1 cellular context compared by ENCODE assay signal in genomic region chr19:51904331-51905165, GRCh38.
A peak's percentile ranks its signal among the peaks of the same experiment; 100 is the strongest.
TF ChIP-seq lines count a peak whose summit lies in the region.

Gene ZNF649, minus strand, starts transcription at chr19:51905017. Its CDS starts 4,910 bp downstream, at chr19:51900107.

TF ChIP-seq in HepG2, 621 proteins besides CTCF, POLR2A, EP300 and RAD21 (continued from another document and continues in another):
- TF ChIP-seq IRF9 (CRISPR knock-in tag; IDR thresholded peaks at IDR 0.05; ENCODE audit: borderline replicate concordance) = no peak
- 0 out of 2 replicates have a peak, but pooled peaks have one; percentile 18 for TF ChIP-seq FOXJ3 (CRISPR knock-in tag; IDR thresholded peaks at IDR 0.05; ENCODE audit: borderline replicate concordance)
- TF ChIP-seq CCAR2 (optimal IDR thresholded peaks at IDR 0.05; ENCODE audit: low read depth, low read length) = no peak
- no peak for TF ChIP-seq KLF9 (CRISPR knock-in tag; IDR thresholded peaks at IDR 0.05; ENCODE audit: low read depth)
- TF ChIP-seq, protein P1, sequence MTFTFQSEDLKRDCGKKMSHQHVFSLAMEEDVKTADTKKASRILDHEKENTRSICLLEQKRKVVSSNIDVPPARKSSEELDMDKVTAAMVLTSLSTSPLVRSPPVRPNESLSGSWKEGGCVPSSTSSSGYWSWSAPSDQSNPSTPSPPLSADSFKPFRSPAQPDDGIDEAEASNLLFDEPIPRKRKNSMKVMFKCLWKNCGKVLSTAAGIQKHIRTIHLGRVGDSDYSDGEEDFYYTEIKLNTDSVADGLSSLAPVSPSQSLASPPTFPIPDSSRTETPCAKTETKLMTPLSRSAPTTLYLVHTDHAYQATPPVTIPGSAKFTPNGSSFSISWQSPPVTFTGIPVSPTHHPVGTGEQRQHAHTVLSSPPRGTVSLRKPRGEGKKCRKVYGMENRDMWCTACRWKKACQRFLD (CRISPR knock-in tag; IDR thresholded peaks at IDR 0.05; ENCODE audit: borderline replicate concordance) = 0 out of 2 replicates have a peak, but pooled peaks have one; percentile 40
- TF ChIP-seq ZBTB42 (CRISPR knock-in tag; IDR thresholded peaks at IDR 0.05) = no peak
- TF ChIP-seq, protein P2, sequence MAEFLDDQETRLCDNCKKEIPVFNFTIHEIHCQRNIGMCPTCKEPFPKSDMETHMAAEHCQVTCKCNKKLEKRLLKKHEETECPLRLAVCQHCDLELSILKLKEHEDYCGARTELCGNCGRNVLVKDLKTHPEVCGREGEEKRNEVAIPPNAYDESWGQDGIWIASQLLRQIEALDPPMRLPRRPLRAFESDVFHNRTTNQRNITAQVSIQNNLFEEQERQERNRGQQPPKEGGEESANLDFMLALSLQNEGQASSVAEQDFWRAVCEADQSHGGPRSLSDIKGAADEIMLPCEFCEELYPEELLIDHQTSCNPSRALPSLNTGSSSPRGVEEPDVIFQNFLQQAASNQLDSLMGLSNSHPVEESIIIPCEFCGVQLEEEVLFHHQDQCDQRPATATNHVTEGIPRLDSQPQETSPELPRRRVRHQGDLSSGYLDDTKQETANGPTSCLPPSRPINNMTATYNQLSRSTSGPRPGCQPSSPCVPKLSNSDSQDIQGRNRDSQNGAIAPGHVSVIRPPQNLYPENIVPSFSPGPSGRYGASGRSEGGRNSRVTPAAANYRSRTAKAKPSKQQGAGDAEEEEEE (CRISPR knock-in tag; IDR thresholded peaks at IDR 0.05; ENCODE audit: borderline replicate concordance) = no peak
- TF ChIP-seq SNAI1 (CRISPR knock-in tag; IDR thresholded peaks at IDR 0.05; ENCODE audit: borderline replicate concordance) = no peak
- TF ChIP-seq, protein P3, sequence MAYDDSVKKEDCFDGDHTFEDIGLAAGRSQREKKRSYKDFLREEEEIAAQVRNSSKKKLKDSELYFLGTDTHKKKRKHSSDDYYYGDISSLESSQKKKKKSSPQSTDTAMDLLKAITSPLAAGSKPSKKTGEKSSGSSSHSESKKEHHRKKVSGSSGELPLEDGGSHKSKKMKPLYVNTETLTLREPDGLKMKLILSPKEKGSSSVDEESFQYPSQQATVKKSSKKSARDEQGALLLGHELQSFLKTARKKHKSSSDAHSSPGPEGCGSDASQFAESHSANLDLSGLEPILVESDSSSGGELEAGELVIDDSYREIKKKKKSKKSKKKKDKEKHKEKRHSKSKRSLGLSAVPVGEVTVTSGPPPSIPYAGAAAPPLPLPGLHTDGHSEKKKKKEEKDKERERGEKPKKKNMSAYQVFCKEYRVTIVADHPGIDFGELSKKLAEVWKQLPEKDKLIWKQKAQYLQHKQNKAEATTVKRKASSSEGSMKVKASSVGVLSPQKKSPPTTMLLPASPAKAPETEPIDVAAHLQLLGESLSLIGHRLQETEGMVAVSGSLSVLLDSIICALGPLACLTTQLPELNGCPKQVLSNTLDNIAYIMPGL (CRISPR knock-in tag; IDR thresholded peaks at IDR 0.05; ENCODE audit: borderline replicate concordance in 1 of 2, low read depth in 1 of 2) = peak; percentile 64 to 77
- no peak for TF ChIP-seq ZNF549 (CRISPR knock-in tag; IDR thresholded peaks at IDR 0.05)
- peak; percentile 73; the same call in 1 of the 2 replicates for TF ChIP-seq SPEN (CRISPR knock-in tag; IDR thresholded peaks at IDR 0.05; ENCODE audit: low read depth)
- TF ChIP-seq, protein P4, sequence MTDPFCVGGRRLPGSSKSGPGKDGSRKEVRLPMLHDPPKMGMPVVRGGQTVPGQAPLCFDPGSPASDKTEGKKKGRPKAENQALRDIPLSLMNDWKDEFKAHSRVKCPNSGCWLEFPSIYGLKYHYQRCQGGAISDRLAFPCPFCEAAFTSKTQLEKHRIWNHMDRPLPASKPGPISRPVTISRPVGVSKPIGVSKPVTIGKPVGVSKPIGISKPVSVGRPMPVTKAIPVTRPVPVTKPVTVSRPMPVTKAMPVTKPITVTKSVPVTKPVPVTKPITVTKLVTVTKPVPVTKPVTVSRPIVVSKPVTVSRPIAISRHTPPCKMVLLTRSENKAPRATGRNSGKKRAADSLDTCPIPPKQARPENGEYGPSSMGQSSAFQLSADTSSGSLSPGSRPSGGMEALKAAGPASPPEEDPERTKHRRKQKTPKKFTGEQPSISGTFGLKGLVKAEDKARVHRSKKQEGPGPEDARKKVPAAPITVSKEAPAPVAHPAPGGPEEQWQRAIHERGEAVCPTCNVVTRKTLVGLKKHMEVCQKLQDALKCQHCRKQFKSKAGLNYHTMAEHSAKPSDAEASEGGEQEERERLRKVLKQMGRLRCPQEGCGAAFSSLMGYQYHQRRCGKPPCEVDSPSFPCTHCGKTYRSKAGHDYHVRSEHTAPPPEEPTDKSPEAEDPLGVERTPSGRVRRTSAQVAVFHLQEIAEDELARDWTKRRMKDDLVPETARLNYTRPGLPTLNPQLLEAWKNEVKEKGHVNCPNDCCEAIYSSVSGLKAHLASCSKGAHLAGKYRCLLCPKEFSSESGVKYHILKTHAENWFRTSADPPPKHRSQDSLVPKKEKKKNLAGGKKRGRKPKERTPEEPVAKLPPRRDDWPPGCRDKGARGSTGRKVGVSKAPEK (CRISPR knock-in tag; IDR thresholded peaks at IDR 0.05; ENCODE audit: borderline replicate concordance) = no peak
- TF ChIP-seq ZNF510 (CRISPR knock-in tag; IDR thresholded peaks at IDR 0.05; ENCODE audit: low read depth) = no peak
- TF ChIP-seq ZNF234 (CRISPR knock-in tag; conservative IDR thresholded peaks at IDR 0.05) = no peak
- TF ChIP-seq ISX (CRISPR knock-in tag; conservative IDR thresholded peaks at IDR 0.05) = 0 out of 2 replicates have a peak, but pooled peaks have one; percentile 39
- no peak for TF ChIP-seq ATF1 (CRISPR knock-in tag; IDR thresholded peaks at IDR 0.05)
- no peak for TF ChIP-seq ZNF747 (CRISPR knock-in tag; IDR thresholded peaks at IDR 0.05; ENCODE audit: borderline replicate concordance)
- TF ChIP-seq ARHGAP35 (CRISPR knock-in tag; IDR thresholded peaks at IDR 0.05; ENCODE audit: borderline replicate concordance) = no peak
- TF ChIP-seq, protein P5, sequence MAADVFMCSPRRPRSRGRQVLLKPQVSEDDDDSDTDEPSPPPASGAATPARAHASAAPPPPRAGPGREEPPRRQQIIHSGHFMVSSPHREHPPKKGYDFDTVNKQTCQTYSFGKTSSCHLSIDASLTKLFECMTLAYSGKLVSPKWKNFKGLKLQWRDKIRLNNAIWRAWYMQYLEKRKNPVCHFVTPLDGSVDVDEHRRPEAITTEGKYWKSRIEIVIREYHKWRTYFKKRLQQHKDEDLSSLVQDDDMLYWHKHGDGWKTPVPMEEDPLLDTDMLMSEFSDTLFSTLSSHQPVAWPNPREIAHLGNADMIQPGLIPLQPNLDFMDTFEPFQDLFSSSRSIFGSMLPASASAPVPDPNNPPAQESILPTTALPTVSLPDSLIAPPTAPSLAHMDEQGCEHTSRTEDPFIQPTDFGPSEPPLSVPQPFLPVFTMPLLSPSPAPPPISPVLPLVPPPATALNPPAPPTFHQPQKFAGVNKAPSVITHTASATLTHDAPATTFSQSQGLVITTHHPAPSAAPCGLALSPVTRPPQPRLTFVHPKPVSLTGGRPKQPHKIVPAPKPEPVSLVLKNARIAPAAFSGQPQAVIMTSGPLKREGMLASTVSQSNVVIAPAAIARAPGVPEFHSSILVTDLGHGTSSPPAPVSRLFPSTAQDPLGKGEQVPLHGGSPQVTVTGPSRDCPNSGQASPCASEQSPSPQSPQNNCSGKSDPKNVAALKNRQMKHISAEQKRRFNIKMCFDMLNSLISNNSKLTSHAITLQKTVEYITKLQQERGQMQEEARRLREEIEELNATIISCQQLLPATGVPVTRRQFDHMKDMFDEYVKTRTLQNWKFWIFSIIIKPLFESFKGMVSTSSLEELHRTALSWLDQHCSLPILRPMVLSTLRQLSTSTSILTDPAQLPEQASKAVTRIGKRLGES (CRISPR knock-in tag; IDR thresholded peaks at IDR 0.05; ENCODE audit: borderline replicate concordance) = no peak
- TF ChIP-seq, protein P6, sequence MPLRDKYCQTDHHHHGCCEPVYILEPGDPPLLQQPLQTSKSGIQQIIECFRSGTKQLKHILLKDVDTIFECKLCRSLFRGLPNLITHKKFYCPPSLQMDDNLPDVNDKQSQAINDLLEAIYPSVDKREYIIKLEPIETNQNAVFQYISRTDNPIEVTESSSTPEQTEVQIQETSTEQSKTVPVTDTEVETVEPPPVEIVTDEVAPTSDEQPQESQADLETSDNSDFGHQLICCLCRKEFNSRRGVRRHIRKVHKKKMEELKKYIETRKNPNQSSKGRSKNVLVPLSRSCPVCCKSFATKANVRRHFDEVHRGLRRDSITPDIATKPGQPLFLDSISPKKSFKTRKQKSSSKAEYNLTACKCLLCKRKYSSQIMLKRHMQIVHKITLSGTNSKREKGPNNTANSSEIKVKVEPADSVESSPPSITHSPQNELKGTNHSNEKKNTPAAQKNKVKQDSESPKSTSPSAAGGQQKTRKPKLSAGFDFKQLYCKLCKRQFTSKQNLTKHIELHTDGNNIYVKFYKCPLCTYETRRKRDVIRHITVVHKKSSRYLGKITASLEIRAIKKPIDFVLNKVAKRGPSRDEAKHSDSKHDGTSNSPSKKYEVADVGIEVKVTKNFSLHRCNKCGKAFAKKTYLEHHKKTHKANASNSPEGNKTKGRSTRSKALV (CRISPR knock-in tag; IDR thresholded peaks at IDR 0.05) = no peak
- no peak for TF ChIP-seq ZNF761 (CRISPR knock-in tag; conservative IDR thresholded peaks at IDR 0.05)
- no peak for TF ChIP-seq ATF7 (IDR thresholded peaks at IDR 0.05)
- no peak for TF ChIP-seq ATF7 (CRISPR knock-in tag; IDR thresholded peaks at IDR 0.05)
- TF ChIP-seq MLLT10 (CRISPR knock-in tag; IDR thresholded peaks at IDR 0.05) = no peak
- TF ChIP-seq PREB (CRISPR knock-in tag; IDR thresholded peaks at IDR 0.05) = no peak
- TF ChIP-seq ZNF720 (CRISPR knock-in tag; IDR thresholded peaks at IDR 0.05) = no peak
- TF ChIP-seq, protein P7, sequence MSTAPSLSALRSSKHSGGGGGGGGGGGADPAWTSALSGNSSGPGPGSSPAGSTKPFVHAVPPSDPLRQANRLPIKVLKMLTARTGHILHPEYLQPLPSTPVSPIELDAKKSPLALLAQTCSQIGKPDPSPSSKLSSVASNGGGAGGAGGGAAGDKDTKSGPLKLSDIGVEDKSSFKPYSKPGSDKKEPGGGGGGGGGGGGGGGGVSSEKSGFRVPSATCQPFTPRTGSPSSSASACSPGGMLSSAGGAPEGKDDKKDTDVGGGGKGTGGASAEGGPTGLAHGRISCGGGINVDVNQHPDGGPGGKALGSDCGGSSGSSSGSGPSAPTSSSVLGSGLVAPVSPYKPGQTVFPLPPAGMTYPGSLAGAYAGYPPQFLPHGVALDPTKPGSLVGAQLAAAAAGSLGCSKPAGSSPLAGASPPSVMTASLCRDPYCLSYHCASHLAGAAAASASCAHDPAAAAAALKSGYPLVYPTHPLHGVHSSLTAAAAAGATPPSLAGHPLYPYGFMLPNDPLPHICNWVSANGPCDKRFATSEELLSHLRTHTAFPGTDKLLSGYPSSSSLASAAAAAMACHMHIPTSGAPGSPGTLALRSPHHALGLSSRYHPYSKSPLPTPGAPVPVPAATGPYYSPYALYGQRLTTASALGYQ (CRISPR knock-in tag; IDR thresholded peaks at IDR 0.05) = no peak
- TF ChIP-seq ZMYM3 (CRISPR knock-in tag; IDR thresholded peaks at IDR 0.05) = no peak
- TF ChIP-seq KLF13 (CRISPR knock-in tag; IDR thresholded peaks at IDR 0.05) = no peak
- TF ChIP-seq, protein P8, sequence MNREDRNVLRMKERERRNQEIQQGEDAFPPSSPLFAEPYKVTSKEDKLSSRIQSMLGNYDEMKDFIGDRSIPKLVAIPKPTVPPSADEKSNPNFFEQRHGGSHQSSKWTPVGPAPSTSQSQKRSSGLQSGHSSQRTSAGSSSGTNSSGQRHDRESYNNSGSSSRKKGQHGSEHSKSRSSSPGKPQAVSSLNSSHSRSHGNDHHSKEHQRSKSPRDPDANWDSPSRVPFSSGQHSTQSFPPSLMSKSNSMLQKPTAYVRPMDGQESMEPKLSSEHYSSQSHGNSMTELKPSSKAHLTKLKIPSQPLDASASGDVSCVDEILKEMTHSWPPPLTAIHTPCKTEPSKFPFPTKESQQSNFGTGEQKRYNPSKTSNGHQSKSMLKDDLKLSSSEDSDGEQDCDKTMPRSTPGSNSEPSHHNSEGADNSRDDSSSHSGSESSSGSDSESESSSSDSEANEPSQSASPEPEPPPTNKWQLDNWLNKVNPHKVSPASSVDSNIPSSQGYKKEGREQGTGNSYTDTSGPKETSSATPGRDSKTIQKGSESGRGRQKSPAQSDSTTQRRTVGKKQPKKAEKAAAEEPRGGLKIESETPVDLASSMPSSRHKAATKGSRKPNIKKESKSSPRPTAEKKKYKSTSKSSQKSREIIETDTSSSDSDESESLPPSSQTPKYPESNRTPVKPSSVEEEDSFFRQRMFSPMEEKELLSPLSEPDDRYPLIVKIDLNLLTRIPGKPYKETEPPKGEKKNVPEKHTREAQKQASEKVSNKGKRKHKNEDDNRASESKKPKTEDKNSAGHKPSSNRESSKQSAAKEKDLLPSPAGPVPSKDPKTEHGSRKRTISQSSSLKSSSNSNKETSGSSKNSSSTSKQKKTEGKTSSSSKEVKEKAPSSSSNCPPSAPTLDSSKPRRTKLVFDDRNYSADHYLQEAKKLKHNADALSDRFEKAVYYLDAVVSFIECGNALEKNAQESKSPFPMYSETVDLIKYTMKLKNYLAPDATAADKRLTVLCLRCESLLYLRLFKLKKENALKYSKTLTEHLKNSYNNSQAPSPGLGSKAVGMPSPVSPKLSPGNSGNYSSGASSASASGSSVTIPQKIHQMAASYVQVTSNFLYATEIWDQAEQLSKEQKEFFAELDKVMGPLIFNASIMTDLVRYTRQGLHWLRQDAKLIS (CRISPR knock-in tag; IDR thresholded peaks at IDR 0.05) = no peak
- TF ChIP-seq SKI (IDR thresholded peaks at IDR 0.05; ENCODE audit: partially characterized antibody) = no peak
- TF ChIP-seq MYPOP (CRISPR knock-in tag; IDR thresholded peaks at IDR 0.05) = peak; percentile 34; the same call in 1 of the 2 replicates
- no peak for TF ChIP-seq SUZ12 (IDR thresholded peaks at IDR 0.05; ENCODE audit: low read depth, low read length)
- TF ChIP-seq ZNF326 (CRISPR knock-in tag; IDR thresholded peaks at IDR 0.05; ENCODE audit: borderline replicate concordance) = no peak
- no peak for TF ChIP-seq CBX2 (IDR thresholded peaks at IDR 0.05; ENCODE audit: low read depth, low read length)
- no peak for TF ChIP-seq CBX2 (CRISPR knock-in tag; IDR thresholded peaks at IDR 0.05; ENCODE audit: low read depth)
- no peak for TF ChIP-seq SATB2 (CRISPR knock-in tag; IDR thresholded peaks at IDR 0.05)
